In genomic region chr6:10576226-10576625, GRCh38 we compare ENCODE assay signal across 1 cellular context.
TF ChIP-seq lines count a peak whose summit lies in the region.

No MANE protein-coding gene starts in this region.

TF ChIP-seq in endothelial cell of umbilical vein, 7 proteins besides CTCF, POLR2A, EP300 and RAD21 (continued from another document):
- TF ChIP-seq MAX (IDR thresholded peaks at IDR 0.05; ENCODE audit: insufficient read depth, insufficient read length) (no peak), EZH2 (IDR thresholded peaks at IDR 0.05; ENCODE audit: borderline replicate concordance, low read depth, low read length, severe bottlenecking) (no peak), POLR2AphosphoS5 (IDR thresholded peaks at IDR 0.05; ENCODE audit: insufficient read depth, low read depth, low read length) (no peak), MYC (IDR thresholded peaks at IDR 0.05; ENCODE audit: low read depth, low read length) (no peak)
TF ChIP-seq in endothelial cell of umbilical vein: peak in this region for 0.
